16 cellular contexts compared by ENCODE assay signal in the genomic region with DNA sequence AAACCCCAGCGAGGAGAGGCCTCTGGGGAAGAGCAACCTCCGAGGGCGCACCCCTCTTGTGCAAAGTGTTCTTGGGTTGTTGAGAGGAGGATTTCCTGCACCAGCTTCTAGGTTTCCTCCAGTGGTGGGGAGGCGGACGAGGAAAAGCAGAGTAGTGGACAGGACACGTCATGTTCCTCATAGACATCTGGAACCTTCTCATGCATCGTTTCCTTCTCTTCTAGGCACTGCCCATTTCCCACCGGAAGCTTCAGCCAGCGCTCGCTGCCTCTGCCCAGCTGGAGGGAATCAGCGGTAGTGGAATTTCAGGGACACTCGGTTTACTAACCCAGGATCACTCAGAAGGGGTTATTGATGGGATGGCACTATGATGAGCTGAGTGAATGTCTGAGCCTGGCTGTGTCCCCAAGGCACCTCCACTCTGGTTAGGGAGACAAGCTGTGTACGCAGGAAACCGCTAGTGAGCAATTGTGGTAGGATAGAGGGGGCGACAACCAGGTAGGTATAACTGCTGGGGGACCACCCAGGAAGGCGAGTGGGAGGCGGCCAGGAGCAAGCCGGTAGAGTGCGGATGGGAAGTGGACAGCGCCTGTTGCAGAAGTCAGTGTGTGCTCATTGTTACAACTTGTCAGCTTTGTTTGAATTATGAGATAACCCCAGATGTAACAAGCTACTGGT. TPM values are rescaled to one million over a fixed set of nuclear protein-coding genes. Genes with fewer than 3 reads are reported as not detected.
"Had no signal": no experiment of that assay in that cellular context is flagged by ENCODE, and none has a peak within 500 bp of the region (broad histone marks: within the 10 kb centered on the region; RNA-seq: fewer than 3 reads in every experiment).

No MANE protein-coding gene starts in this region.

- H3K36me3 ChIP-seq: stomach, thoracic aorta, vagina had no signal

- H3K4me3 Mint-ChIP-seq: activated naive CD4-positive, alpha-beta T cell treated with anti-CD3 and anti-CD28 coated beads, Interleukin-2, amount 50 U/mL, for 24 hours; natural killer cell treated with Interleukin-12 subunit alpha and Interleukin-12 subunit beta and Interleukin-15 and Interleukin-18, amount 100 ng/mL, for 72 hours; T-helper 1 cell treated with Interleukin-12 subunit alpha and Interleukin-12 subunit beta and Interleukin-4 antibody, amounts not matched to agents 30 μg/mL and 1 μg/mL, for 36 hours had no signal

- H3K9me3 ChIP-seq: body of pancreas, stomach, thoracic aorta, vagina had no signal

- H3K4me3 ChIP-seq: body of pancreas, vagina had no signal

- H3K27ac ChIP-seq: body of pancreas, stomach, vagina had no signal

- H3K27ac Mint-ChIP-seq: activated naive CD4-positive, alpha-beta T cell treated with anti-CD3 and anti-CD28 coated beads, Interleukin-2, amount 50 U/mL, for 24 hours; natural killer cell treated with Interleukin-12 subunit alpha and Interleukin-12 subunit beta and Interleukin-15 and Interleukin-18, amount 100 ng/mL, for 72 hours; T-helper 1 cell treated with Interleukin-12 subunit alpha and Interleukin-12 subunit beta and Interleukin-4 antibody, amounts not matched to agents 30 μg/mL and 1 μg/mL, for 36 hours had no signal

- H3K4me1 ChIP-seq: vagina had no signal

- H3K27me3 ChIP-seq: vagina had no signal

- DNase-seq: activated CD4-positive, alpha-beta T cell treated with anti-CD3 and anti-CD28 coated beads, Interleukin-2, amount 50 U/mL, for 1 hour; activated effector memory CD4-positive, alpha-beta T cell treated with Interleukin-2 at 50 U/mL for 16 hours; activated T-cell treated with anti-CD3 and anti-CD28 coated beads, Interleukin-2, amount 50 U/mL, for 1 hour; amniotic stem cell; central memory CD4-positive, alpha-beta T cell; cortex of kidney; effector memory CD4-positive, alpha-beta T cell; hypothalamus; stimulated activated CD4-positive, alpha-beta T cell treated with anti-CD3 and anti-CD28 coated beads, Interleukin-4, amount 100 ng/mL, for 4 hours; stomach had no signal

- H3K9me3 Mint-ChIP-seq: activated naive CD4-positive, alpha-beta T cell treated with anti-CD3 and anti-CD28 coated beads, Interleukin-2, amount 50 U/mL, for 24 hours; natural killer cell treated with Interleukin-12 subunit alpha and Interleukin-12 subunit beta and Interleukin-15 and Interleukin-18, amount 100 ng/mL, for 72 hours; T-helper 1 cell treated with Interleukin-12 subunit alpha and Interleukin-12 subunit beta and Interleukin-4 antibody, amounts not matched to agents 30 μg/mL and 1 μg/mL, for 36 hours had no signal

- H3K36me3 Mint-ChIP-seq: activated naive CD4-positive, alpha-beta T cell treated with anti-CD3 and anti-CD28 coated beads, Interleukin-2, amount 50 U/mL, for 24 hours; natural killer cell treated with Interleukin-12 subunit alpha and Interleukin-12 subunit beta and Interleukin-15 and Interleukin-18, amount 100 ng/mL, for 72 hours had no signal

- ATAC-seq: body of pancreas had no signal

RNA-seq across cellular contexts. Expression of gene APOB, which starts 1.0 kb away (rescaled TPM):
- total RNA-seq: natural killer cell treated with Interleukin-12 subunit alpha and Interleukin-12 subunit beta and Interleukin-15 and Interleukin-18, amount 100 ng/mL, for 72 hours; vagina had no signal
